In the genomic region with DNA sequence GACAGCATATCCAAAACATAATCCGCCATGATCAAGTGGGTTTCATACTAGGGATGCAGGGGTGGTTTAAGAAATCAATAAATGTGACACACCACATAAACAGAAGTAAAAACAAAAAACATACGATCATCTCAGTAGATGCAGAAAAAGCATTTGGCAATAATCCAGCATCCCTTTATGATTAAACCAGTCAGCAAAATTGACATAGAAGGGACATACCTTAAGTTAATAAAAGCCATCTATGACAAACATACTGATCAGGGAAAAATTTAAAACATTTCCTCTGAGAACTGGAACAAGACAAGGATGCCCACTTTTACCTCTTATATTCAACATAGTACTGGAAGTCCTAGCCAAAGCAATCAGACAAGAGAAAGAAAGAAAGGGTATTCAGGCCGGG, we compare ENCODE assay signal across 3 cellular contexts.
TF ChIP-seq lines count a peak whose summit lies in the region.

No MANE protein-coding gene starts in this region.

TF ChIP-seq in HepG2, 621 proteins besides CTCF, POLR2A, EP300 and RAD21:
- TF ChIP-seq ZMYM3 (CRISPR knock-in tag; IDR thresholded peaks at IDR 0.05) (no peak), ZNF274 (CRISPR knock-in tag; IDR thresholded peaks at IDR 0.05) (no peak), MEIS1 (CRISPR knock-in tag; IDR thresholded peaks at IDR 0.05; ENCODE audit: borderline replicate concordance) (no peak), ZNF225 (CRISPR knock-in tag; IDR thresholded peaks at IDR 0.05) (no peak), ZNF619 (CRISPR knock-in tag; IDR thresholded peaks at IDR 0.05) (no peak), ZNF33B (CRISPR knock-in tag; IDR thresholded peaks at IDR 0.05) (no peak), MAFF (IDR thresholded peaks at IDR 0.05; ENCODE audit: low read depth, low read length) (peak; percentile 74), MAFK (conservative IDR thresholded peaks at IDR 0.05 in 1 of 2, IDR thresholded peaks at IDR 0.05 in 1 of 2; ENCODE audit: low read length in 2 of 2) (peak; percentile 47 to 72)

TF ChIP-seq in A549, 52 proteins besides CTCF, POLR2A, EP300 and RAD21:
- TF ChIP-seq EHMT2 (IDR thresholded peaks at IDR 0.05; ENCODE audit: low read depth) (no peak), MAFK (IDR thresholded peaks at IDR 0.05; ENCODE audit: partially characterized antibody) (peak; percentile 39)

TF ChIP-seq in K562, 482 proteins besides CTCF, POLR2A, EP300 and RAD21:
- TF ChIP-seq, protein P1, sequence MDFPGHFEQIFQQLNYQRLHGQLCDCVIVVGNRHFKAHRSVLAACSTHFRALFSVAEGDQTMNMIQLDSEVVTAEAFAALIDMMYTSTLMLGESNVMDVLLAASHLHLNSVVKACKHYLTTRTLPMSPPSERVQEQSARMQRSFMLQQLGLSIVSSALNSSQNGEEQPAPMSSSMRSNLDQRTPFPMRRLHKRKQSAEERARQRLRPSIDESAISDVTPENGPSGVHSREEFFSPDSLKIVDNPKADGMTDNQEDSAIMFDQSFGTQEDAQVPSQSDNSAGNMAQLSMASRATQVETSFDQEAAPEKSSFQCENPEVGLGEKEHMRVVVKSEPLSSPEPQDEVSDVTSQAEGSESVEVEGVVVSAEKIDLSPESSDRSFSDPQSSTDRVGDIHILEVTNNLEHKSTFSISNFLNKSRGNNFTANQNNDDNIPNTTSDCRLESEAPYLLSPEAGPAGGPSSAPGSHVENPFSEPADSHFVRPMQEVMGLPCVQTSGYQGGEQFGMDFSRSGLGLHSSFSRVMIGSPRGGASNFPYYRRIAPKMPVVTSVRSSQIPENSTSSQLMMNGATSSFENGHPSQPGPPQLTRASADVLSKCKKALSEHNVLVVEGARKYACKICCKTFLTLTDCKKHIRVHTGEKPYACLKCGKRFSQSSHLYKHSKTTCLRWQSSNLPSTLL (IDR thresholded peaks at IDR 0.05), result no peak
- TF ChIP-seq ZNF316 (IDR thresholded peaks at IDR 0.05), result peak; percentile 61
